In the genomic region with DNA sequence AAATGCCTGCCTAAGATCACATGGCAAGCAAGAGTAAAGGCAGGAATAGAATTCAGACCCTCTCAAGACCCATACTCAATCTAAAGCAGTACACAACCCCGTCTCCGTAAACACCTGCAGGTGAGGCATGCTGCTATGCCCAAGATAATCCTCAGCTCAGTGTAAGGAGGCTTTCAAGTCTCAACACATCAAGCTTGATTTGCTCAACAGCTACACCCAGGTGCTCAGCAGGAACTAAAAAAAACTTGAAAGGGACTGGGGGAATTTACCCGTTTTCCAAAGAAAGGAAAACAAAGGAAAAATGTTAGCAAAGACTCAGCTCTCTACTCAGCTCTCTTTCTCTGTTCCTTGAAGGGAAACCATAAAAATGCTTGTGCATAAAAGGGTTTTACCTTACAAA, we compare ENCODE assay signal across 17 cellular contexts.
A peak's percentile ranks its signal among the peaks of the same experiment; 100 is the strongest.
DNase-seq lines count a peak whose midpoint lies in the region; ATAC-seq and TF ChIP-seq lines count a peak whose summit lies in the region.
"Had no signal": no experiment of that assay in that cellular context is flagged by ENCODE, and none has a peak within 500 bp of the region (broad histone marks: within the 10 kb centered on the region; RNA-seq: fewer than 3 reads in every experiment).

No MANE protein-coding gene starts in this region.

- no peaks in the 10 kb centered on the region for H3K36me3 Mint-ChIP-seq in WTC11
- H3K36me3 Mint-ChIP-seq: CD4-positive, CD25-positive, alpha-beta regulatory T cell; CD8-positive, alpha-beta memory T cell had no signal

- POLR2A ChIA-PET in WTC11 (lab: Charles Lee): interaction anchor here (0.5 kb wide), 1 partner anchor 45 kb away, joined by 4 read pairs; no protein-coding TSS in a partner anchor

- DNase-seq in H7 (peak; percentile 5), WTC11 (ENCODE audit: low spot score) (no peak), foreskin keratinocyte (peak; percentile 84 to 90)
- DNase-seq: C1 segment of cervical spinal cord; CD4-positive, CD25-positive, alpha-beta regulatory T cell; CD8-positive, alpha-beta memory T cell; COR-L47; DMS 273 treated with DMSO at 0.1 percent for 48 hours; DMS53; DND-41; EL; HCEC 1CT had no signal

- CTCF ChIA-PET in WTC11 (lab: Charles Lee): interaction anchor here (1.2 to 1.3 kb wide), 2 partner anchors 28 to 85 kb away, joined by 3 to 4 read pairs; no protein-coding TSS in a partner anchor

- TF ChIP-seq EP300 in gastroesophageal sphincter (IDR thresholded peaks at IDR 0.05): no peak

- H3K4me3 ChIP-seq in H7 (ENCODE audit: insufficient read depth, low read depth, low read length): no peak overlapping the region
- no peak overlapping the region for H3K4me3 ChIP-seq in gastroesophageal sphincter
- H3K4me3 ChIP-seq: GM12878 had no signal

- H3K36me3 ChIP-seq in H7 (replicated peaks; ENCODE audit: control insufficient read depth, insufficient read depth, low read length) (no peaks in the 10 kb centered on the region), gastroesophageal sphincter (no peaks in the 10 kb centered on the region)

- ATAC-seq in WTC11 (peak; percentile 53; the same call in 1 of the 2 replicates), foreskin keratinocyte (peak; percentile 88), gastroesophageal sphincter (no peak), GM18907 (IDR thresholded peaks at IDR 0.05; ENCODE audit: unreplicated experiment) (no peak), GM18505 (IDR thresholded peaks at IDR 0.05; ENCODE audit: unreplicated experiment) (no peak)
- ATAC-seq: GM12878 had no signal

- H3K4me1 Mint-ChIP-seq in WTC11: peaks cover 8% of the 10 kb centered on the region; the same call in 1 of the 2 replicates
- H3K4me1 Mint-ChIP-seq: B cell; CD4-positive, CD25-positive, alpha-beta regulatory T cell; CD8-positive, alpha-beta memory T cell had no signal

- no peak overlapping the region for H3K27ac Mint-ChIP-seq in WTC11
- H3K27ac Mint-ChIP-seq: B cell; CD4-positive, CD25-positive, alpha-beta regulatory T cell had no signal

- no peaks in the 10 kb centered on the region for H3K4me1 ChIP-seq in foreskin keratinocyte
- H3K4me1 ChIP-seq in gastroesophageal sphincter: no peaks in the 10 kb centered on the region

- no peak for TF ChIP-seq CTCF in WTC11 (IDR thresholded peaks at IDR 0.05)
- no peak for TF ChIP-seq CTCF in foreskin keratinocyte (conservative IDR thresholded peaks at IDR 0.05)
- no peak for TF ChIP-seq CTCF in gastroesophageal sphincter (IDR thresholded peaks at IDR 0.05)

- H3K27me3 Mint-ChIP-seq in WTC11 (ENCODE audit: low read depth): no peaks in the 10 kb centered on the region; the same call in 1 of the 2 replicates
- H3K27me3 Mint-ChIP-seq: CD4-positive, CD25-positive, alpha-beta regulatory T cell had no signal

- WGBS in gastroesophageal sphincter (ENCODE audit: low coverage in 1 of 2), 2 donors: 83% methylated on average over 3 of the region's 3 CpGs; no CpG with 5 or more reads in 1 of the 2 donors

- H3K4me3 Mint-ChIP-seq in WTC11: no peak overlapping the region
- H3K4me3 Mint-ChIP-seq: B cell; CD4-positive, CD25-positive, alpha-beta regulatory T cell; CD8-positive, alpha-beta memory T cell had no signal

- H3K27me3 ChIP-seq in H7 (ENCODE audit: control insufficient read depth, insufficient read depth, low read length) (no peaks in the 10 kb centered on the region), foreskin keratinocyte (no peaks in the 10 kb centered on the region), gastroesophageal sphincter (no peaks in the 10 kb centered on the region)

- H3K9me3 Mint-ChIP-seq in WTC11: peaks cover 10% of the 10 kb centered on the region
- H3K9me3 Mint-ChIP-seq: CD8-positive, alpha-beta memory T cell had no signal

- H3K9me3 ChIP-seq in gastroesophageal sphincter: peaks cover 0 to 7% (median 0%) of the 10 kb centered on the region in 3 donors

- H3K27ac ChIP-seq in foreskin keratinocyte (no peak overlapping the region), gastroesophageal sphincter (no peak overlapping the region)

- TF ChIP-seq POLR2A in gastroesophageal sphincter (IDR thresholded peaks at IDR 0.05) (no peak), GM18505 (IDR thresholded peaks at IDR 0.05; ENCODE audit: borderline replicate concordance, extremely low read depth, insufficient read depth, insufficient read length) (no peak)

TF ChIP-seq in WTC11, 78 proteins besides CTCF, POLR2A, EP300 and RAD21 (continues in another document):
- TF ChIP-seq GRHL2 (CRISPR knock-in tag; IDR thresholded peaks at IDR 0.05; ENCODE audit: insufficient replicate concordance, severe bottlenecking) (no peak), ZNF532 (CRISPR knock-in tag; IDR thresholded peaks at IDR 0.05; ENCODE audit: borderline replicate concordance) (no peak), ZNF423 (CRISPR knock-in tag; IDR thresholded peaks at IDR 0.05) (no peak), ZNF263 (CRISPR knock-in tag; IDR thresholded peaks at IDR 0.05; ENCODE audit: low read depth) (no peak), NR1H2 (CRISPR knock-in tag; IDR thresholded peaks at IDR 0.05) (no peak)
- TF ChIP-seq, protein P1, sequence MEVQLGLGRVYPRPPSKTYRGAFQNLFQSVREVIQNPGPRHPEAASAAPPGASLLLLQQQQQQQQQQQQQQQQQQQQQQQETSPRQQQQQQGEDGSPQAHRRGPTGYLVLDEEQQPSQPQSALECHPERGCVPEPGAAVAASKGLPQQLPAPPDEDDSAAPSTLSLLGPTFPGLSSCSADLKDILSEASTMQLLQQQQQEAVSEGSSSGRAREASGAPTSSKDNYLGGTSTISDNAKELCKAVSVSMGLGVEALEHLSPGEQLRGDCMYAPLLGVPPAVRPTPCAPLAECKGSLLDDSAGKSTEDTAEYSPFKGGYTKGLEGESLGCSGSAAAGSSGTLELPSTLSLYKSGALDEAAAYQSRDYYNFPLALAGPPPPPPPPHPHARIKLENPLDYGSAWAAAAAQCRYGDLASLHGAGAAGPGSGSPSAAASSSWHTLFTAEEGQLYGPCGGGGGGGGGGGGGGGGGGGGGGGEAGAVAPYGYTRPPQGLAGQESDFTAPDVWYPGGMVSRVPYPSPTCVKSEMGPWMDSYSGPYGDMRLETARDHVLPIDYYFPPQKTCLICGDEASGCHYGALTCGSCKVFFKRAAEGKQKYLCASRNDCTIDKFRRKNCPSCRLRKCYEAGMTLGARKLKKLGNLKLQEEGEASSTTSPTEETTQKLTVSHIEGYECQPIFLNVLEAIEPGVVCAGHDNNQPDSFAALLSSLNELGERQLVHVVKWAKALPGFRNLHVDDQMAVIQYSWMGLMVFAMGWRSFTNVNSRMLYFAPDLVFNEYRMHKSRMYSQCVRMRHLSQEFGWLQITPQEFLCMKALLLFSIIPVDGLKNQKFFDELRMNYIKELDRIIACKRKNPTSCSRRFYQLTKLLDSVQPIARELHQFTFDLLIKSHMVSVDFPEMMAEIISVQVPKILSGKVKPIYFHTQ (CRISPR knock-in tag; IDR thresholded peaks at IDR 0.05): no peak
- TF ChIP-seq, protein P2, sequence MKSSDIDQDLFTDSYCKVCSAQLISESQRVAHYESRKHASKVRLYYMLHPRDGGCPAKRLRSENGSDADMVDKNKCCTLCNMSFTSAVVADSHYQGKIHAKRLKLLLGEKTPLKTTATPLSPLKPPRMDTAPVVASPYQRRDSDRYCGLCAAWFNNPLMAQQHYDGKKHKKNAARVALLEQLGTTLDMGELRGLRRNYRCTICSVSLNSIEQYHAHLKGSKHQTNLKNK (CRISPR knock-in tag; IDR thresholded peaks at IDR 0.05): no peak
- TF ChIP-seq, protein P3, sequence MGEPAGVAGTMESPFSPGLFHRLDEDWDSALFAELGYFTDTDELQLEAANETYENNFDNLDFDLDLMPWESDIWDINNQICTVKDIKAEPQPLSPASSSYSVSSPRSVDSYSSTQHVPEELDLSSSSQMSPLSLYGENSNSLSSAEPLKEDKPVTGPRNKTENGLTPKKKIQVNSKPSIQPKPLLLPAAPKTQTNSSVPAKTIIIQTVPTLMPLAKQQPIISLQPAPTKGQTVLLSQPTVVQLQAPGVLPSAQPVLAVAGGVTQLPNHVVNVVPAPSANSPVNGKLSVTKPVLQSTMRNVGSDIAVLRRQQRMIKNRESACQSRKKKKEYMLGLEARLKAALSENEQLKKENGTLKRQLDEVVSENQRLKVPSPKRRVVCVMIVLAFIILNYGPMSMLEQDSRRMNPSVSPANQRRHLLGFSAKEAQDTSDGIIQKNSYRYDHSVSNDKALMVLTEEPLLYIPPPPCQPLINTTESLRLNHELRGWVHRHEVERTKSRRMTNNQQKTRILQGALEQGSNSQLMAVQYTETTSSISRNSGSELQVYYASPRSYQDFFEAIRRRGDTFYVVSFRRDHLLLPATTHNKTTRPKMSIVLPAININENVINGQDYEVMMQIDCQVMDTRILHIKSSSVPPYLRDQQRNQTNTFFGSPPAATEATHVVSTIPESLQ (CRISPR knock-in tag; IDR thresholded peaks at IDR 0.05): no peak

Comparison
In these comparisons a context has a peak if more than half of its experiments do, and no peak if none do; other contexts are left out.
1. ATAC-seq: peak in WTC11 (single experiment) and foreskin keratinocyte (single experiment); none in gastroesophageal sphincter (single experiment), GM18907 (single experiment) and GM18505 (single experiment).